1 cellular context compared by ENCODE assay signal in the genomic region with DNA sequence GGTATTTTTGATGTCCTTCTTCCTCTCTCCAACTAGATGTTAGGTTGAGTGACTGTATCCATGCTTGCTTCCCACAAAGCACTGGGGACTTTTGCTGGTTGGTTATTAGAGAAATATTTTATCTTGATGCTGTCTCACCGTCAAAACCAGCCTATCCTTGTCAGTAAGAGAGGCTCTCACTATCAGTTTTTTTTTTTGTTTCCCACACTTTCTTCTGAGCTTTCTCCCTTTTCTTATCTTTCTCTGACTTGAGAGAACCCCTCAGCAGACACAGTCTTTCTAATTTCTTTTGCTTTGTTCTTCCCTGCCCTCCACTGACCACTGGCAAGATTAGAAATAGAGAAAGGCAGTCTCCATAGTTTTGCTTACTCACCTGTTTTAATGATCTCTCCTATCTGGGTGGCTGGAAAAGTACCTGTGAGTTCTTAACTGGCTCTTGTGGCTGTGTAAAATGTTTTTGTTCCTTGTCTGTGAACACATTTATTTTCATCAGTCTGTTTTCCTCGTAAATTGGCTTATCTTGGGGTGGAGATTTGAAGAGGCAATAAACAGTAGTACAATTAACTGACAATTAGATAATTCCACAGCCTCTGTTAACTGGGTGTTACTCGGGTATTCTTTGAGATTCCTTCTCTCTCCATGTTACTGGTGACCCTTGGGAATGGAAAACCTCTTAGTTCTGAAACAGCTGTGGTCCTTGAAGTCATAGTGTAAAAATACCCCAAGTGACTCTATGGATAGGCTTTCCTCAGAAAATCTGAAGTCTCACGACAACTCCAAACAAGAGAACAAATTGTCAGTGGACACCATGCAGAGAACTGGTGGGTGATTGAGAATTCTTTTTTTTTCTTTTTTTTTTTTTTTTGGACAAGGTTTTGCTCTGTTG.
TF ChIP-seq lines count a peak whose summit lies in the region.

TSS of gene NXPE1 (minus strand) at position 457 of the 886 bp plus-strand sequence. CDS start 8,680 bp downstream, outside the sequence.

TF ChIP-seq in SK-N-SH, 30 proteins besides CTCF, POLR2A, EP300 and RAD21 (continued from another document):
- TF ChIP-seq USF2 (IDR thresholded peaks at IDR 0.05; ENCODE audit: borderline replicate concordance, low read depth, low read length) (no peak), CHD2 (IDR thresholded peaks at IDR 0.05; ENCODE audit: low read length, partially characterized antibody) (no peak), FOXJ3 (CRISPR knock-in tag; IDR thresholded peaks at IDR 0.05) (no peak), GABPA (IDR thresholded peaks at IDR 0.05; ENCODE audit: low read depth) (no peak), EZH2phosphoT487 (IDR thresholded peaks at IDR 0.05; ENCODE audit: borderline replicate concordance, low read depth) (no peak), SIN3A (IDR thresholded peaks at IDR 0.05; ENCODE audit: borderline replicate concordance, low read depth, low read length) (no peak), IRF3 (IDR thresholded peaks at IDR 0.05; ENCODE audit: low read depth, low read length) (no peak), TAF1 (IDR thresholded peaks at IDR 0.05; ENCODE audit: borderline replicate concordance, low read depth, low read length) (no peak), RXRA (IDR thresholded peaks at IDR 0.05; ENCODE audit: borderline replicate concordance, low read depth) (no peak)
- TF ChIP-seq, protein P1, sequence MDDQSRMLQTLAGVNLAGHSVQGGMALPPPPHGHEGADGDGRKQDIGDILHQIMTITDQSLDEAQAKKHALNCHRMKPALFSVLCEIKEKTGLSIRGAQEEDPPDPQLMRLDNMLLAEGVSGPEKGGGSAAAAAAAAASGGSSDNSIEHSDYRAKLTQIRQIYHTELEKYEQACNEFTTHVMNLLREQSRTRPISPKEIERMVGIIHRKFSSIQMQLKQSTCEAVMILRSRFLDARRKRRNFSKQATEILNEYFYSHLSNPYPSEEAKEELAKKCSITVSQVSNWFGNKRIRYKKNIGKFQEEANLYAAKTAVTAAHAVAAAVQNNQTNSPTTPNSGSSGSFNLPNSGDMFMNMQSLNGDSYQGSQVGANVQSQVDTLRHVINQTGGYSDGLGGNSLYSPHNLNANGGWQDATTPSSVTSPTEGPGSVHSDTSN (IDR thresholded peaks at IDR 0.05), result no peak
- TF ChIP-seq, protein P2, sequence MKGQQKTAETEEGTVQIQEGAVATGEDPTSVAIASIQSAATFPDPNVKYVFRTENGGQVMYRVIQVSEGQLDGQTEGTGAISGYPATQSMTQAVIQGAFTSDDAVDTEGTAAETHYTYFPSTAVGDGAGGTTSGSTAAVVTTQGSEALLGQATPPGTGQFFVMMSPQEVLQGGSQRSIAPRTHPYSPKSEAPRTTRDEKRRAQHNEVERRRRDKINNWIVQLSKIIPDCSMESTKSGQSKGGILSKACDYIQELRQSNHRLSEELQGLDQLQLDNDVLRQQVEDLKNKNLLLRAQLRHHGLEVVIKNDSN (IDR thresholded peaks at IDR 0.05; ENCODE audit: borderline replicate concordance, low read depth), result no peak
